15 cellular contexts compared by ENCODE assay signal in genomic region chr3:71415708-71416108, GRCh38.
DNase-seq lines count a peak whose midpoint lies in the region; ATAC-seq and TF ChIP-seq lines count a peak whose summit lies in the region.
"Had no signal": no experiment of that assay in that cellular context is flagged by ENCODE, and none has a peak within 500 bp of the region (broad histone marks: within the 10 kb centered on the region; RNA-seq: fewer than 3 reads in every experiment).

No MANE protein-coding gene starts in this region.

- peaks cover 88% of the 10 kb centered on the region for H3K4me1 ChIP-seq in OCI-LY1 (ENCODE audit: insufficient read depth, low read length, severe bottlenecking)
- peaks cover 15% of the 10 kb centered on the region for H3K4me1 ChIP-seq in smooth muscle cell (ENCODE audit: low read depth)
- no peaks in the 10 kb centered on the region for H3K4me1 ChIP-seq in H9 (ENCODE audit: insufficient read depth, low read length)
- H3K4me1 ChIP-seq in heart right ventricle, result peaks cover 0 to 16% (median 4%) of the 10 kb centered on the region in 9 donors

- H3K27me3 Mint-ChIP-seq in activated T-cell treated with anti-CD3 and anti-CD28 coated beads, Interleukin-2, amount 50 U/mL, for 72 hours (ENCODE audit: low read depth), result no peaks in the 10 kb centered on the region
- no peaks in the 10 kb centered on the region for H3K27me3 Mint-ChIP-seq in H9 (ENCODE audit: low read depth)

- H4K8ac ChIP-seq in H9 (replicated peaks; ENCODE audit: insufficient read length, low read depth, low read length), result no peak overlapping the region

- H3K36me3 ChIP-seq in OCI-LY1 (ENCODE audit: insufficient read depth, low read length) (no peaks in the 10 kb centered on the region), smooth muscle cell (ENCODE audit: low read depth) (no peaks in the 10 kb centered on the region), heart right ventricle (no peaks in the 10 kb centered on the region)
- H3K36me3 ChIP-seq: stomach had no signal

- H2AFZ ChIP-seq in OCI-LY1 (ENCODE audit: low read length), result no peak overlapping the region
- no peak overlapping the region for H2AFZ ChIP-seq in smooth muscle cell (ENCODE audit: low read depth)
- H2AFZ ChIP-seq in H9 (ENCODE audit: low read length), result no peak overlapping the region

- peak overlapping the region; percentile 61 to 85 for H3K4me3 Mint-ChIP-seq in activated T-cell treated with anti-CD3 and anti-CD28 coated beads, Interleukin-2, amount 50 U/mL, for 72 hours
- H3K4me3 Mint-ChIP-seq in H9, result no peak overlapping the region

- no peak overlapping the region for H3K23ac ChIP-seq in H9 (ENCODE audit: insufficient read length, low read depth, low read length)

- H3K36me3 Mint-ChIP-seq in activated T-cell treated with anti-CD3 and anti-CD28 coated beads, Interleukin-2, amount 50 U/mL, for 72 hours (ENCODE audit: insufficient read depth in 2 of 2), result no peaks in the 10 kb centered on the region
- H3K36me3 Mint-ChIP-seq in H9 (ENCODE audit: insufficient read depth in 1 of 3, low read depth in 3 of 3), result no peaks in the 10 kb centered on the region

- no peaks in the 10 kb centered on the region for H3F3A ChIP-seq in OCI-LY1 (ENCODE audit: insufficient read depth, low read length)
- no peaks in the 10 kb centered on the region for H3F3A ChIP-seq in smooth muscle cell (ENCODE audit: low read depth)

- H3K9me3 Mint-ChIP-seq in activated T-cell treated with anti-CD3 and anti-CD28 coated beads, Interleukin-2, amount 50 U/mL, for 72 hours, result no peaks in the 10 kb centered on the region
- H3K9me3 Mint-ChIP-seq in H9, result no peaks in the 10 kb centered on the region; a peak in 1 of 5 replicates

- H3K27me3 ChIP-seq in OCI-LY1 (ENCODE audit: insufficient read depth, low read length) (no peaks in the 10 kb centered on the region), smooth muscle cell (ENCODE audit: low read depth) (no peaks in the 10 kb centered on the region), H9 (ENCODE audit: insufficient read depth, low read length) (no peaks in the 10 kb centered on the region), heart right ventricle (no peaks in the 10 kb centered on the region)
- H3K27me3 ChIP-seq: stomach had no signal

- H4K20me1 ChIP-seq in OCI-LY1 (ENCODE audit: insufficient read depth, low read length), result no peaks in the 10 kb centered on the region
- H4K20me1 ChIP-seq in smooth muscle cell (ENCODE audit: low read depth), result no peaks in the 10 kb centered on the region
- H4K20me1 ChIP-seq in H9 (ENCODE audit: control insufficient read depth, insufficient read depth, insufficient read length), result no peaks in the 10 kb centered on the region

- H4K5ac ChIP-seq in H9 (ENCODE audit: insufficient read length, low read depth, low read length), result no peak overlapping the region

- no peak overlapping the region for H3K14ac ChIP-seq in H9 (ENCODE audit: insufficient read depth, low read length)

- H3K4me2 ChIP-seq in OCI-LY1 (ENCODE audit: low read length) (peak overlapping the region; percentile 16; the same call in 1 of the 2 replicates), smooth muscle cell (peak overlapping the region; percentile 54), H9 (ENCODE audit: insufficient read depth, insufficient read length, low read length) (no peak overlapping the region)

- no peak overlapping the region for H2BK120ac ChIP-seq in H9 (ENCODE audit: low read depth, low read length, poor library complexity, severe bottlenecking)

- H3K18ac ChIP-seq in H9 (ENCODE audit: insufficient read length, low read depth, low read length), result no peak overlapping the region

- ATAC-seq in activated T-cell treated with anti-CD3 and anti-CD28 coated beads, Interleukin-2, amount 50 U/mL, for 72 hours (replicated peaks in 1 of 2), result peak in 1 of 2 donors; percentile 26
- ATAC-seq in heart right ventricle, result no peak

- H3K56ac ChIP-seq in H9 (ENCODE audit: insufficient read length, low read depth, low read length), result no peak overlapping the region

- no peaks in the 10 kb centered on the region for H3K9me2 ChIP-seq in OCI-LY1 (ENCODE audit: low read depth, low read length)

- peaks cover 92% of the 10 kb centered on the region for H3K4me1 Mint-ChIP-seq in activated T-cell treated with anti-CD3 and anti-CD28 coated beads, Interleukin-2, amount 50 U/mL, for 72 hours (ENCODE audit: low read depth)
- peaks cover 15 to 16% of the 10 kb centered on the region in 2 experiments for H3K4me1 Mint-ChIP-seq in H9

- H2BK12ac ChIP-seq in H9 (ENCODE audit: insufficient read length, low read depth, low read length), result no peak overlapping the region

- H4K91ac ChIP-seq in H9 (ENCODE audit: insufficient read length, low read depth, low read length), result no peak overlapping the region

- H2BK5ac ChIP-seq in H9 (ENCODE audit: insufficient read length, low read length), result no peak overlapping the region

- TF ChIP-seq CTCF in OCI-LY1 (IDR thresholded peaks at IDR 0.05; ENCODE audit: low read length), result no peak
- TF ChIP-seq CTCF in astrocyte of the spinal cord (IDR thresholded peaks at IDR 0.05; ENCODE audit: low read depth, low read length), result no peak
- no peak for TF ChIP-seq CTCF in smooth muscle cell (IDR thresholded peaks at IDR 0.05; ENCODE audit: borderline replicate concordance, insufficient read depth, poor library complexity, severe bottlenecking)
- TF ChIP-seq CTCF in H9 (conservative IDR thresholded peaks at IDR 0.05), result no peak
- no peak for TF ChIP-seq CTCF in heart right ventricle (IDR thresholded peaks at IDR 0.05)

- no peaks in the 10 kb centered on the region for H3K9me3 ChIP-seq in OCI-LY1 (ENCODE audit: low read length)
- H3K9me3 ChIP-seq in smooth muscle cell (replicated peaks; ENCODE audit: low read depth), result no peaks in the 10 kb centered on the region
- no peaks in the 10 kb centered on the region for H3K9me3 ChIP-seq in H9 (ENCODE audit: control insufficient read depth, low read depth, low read length)
- H3K9me3 ChIP-seq in heart right ventricle, result no peaks in the 10 kb centered on the region
- H3K9me3 ChIP-seq: stomach had no signal

- H3K23me2 ChIP-seq in H9 (ENCODE audit: insufficient read length, low read depth, low read length, poor library complexity, severe bottlenecking), result no peaks in the 10 kb centered on the region

- H3K27ac ChIP-seq in OCI-LY1 (ENCODE audit: low read depth, low read length, poor library complexity, severe bottlenecking), result peak overlapping the region; percentile 99
- H3K27ac ChIP-seq in smooth muscle cell (ENCODE audit: low read depth), result peak overlapping the region; percentile 60
- no peak overlapping the region for H3K27ac ChIP-seq in H9 (ENCODE audit: insufficient read length, low read depth, low read length)
- H3K27ac ChIP-seq in heart right ventricle, result peak overlapping the region in 1 of 10 donors; percentile 26
- H3K27ac ChIP-seq: stomach had no signal

- H3K9ac ChIP-seq in OCI-LY1 (ENCODE audit: low read length), result peak overlapping the region; percentile 20; the same call in 1 of the 2 replicates
- no peak overlapping the region for H3K9ac ChIP-seq in smooth muscle cell (ENCODE audit: low read depth)
- H3K9ac ChIP-seq in H9 (ENCODE audit: extremely low read depth, insufficient read length, low read length), result no peak overlapping the region

- no peak overlapping the region for H3T11ph ChIP-seq in H9 (ENCODE audit: low read length)

- intact Hi-C loops in heart right ventricle (cut with DNase I), result no loop called here

- H3K4me3 ChIP-seq in OCI-LY1 (ENCODE audit: low read depth, low read length, poor library complexity, severe bottlenecking) (peak overlapping the region; percentile 28), astrocyte of the spinal cord (ENCODE audit: low read depth, low read length) (no peak overlapping the region), smooth muscle cell (no peak overlapping the region), heart right ventricle (no peak overlapping the region)
- H3K4me3 ChIP-seq: skin epidermis, stomach had no signal

- no peaks in the 10 kb centered on the region for H3K79me1 ChIP-seq in H9 (ENCODE audit: insufficient read depth, low read depth, low read length, poor library complexity, severe bottlenecking)

- DNase-seq in activated T-cell treated with anti-CD3 and anti-CD28 coated beads, Interleukin-2, amount 50 U/mL, for 72 hours, result no peak
- DNase-seq in activated T-cell treated with anti-CD3 and anti-CD28 coated beads, Interleukin-2, amount 50 U/mL, for 1 hour, result no peak
- DNase-seq in astrocyte of the spinal cord (ENCODE audit: low read depth, low spot score) (peak; percentile 28), smooth muscle cell (lab: John Stamatoyannopoulos, UW; ENCODE audit: unreplicated experiment) (no peak), EL (no peak), H9 (no peak), heart right ventricle (no peak)
- DNase-seq: HCEC 1CT, hippocampal formation, NCI-H1092 treated with DMSO at 0.1 percent for 48 hours, NCI-H748 treated with DMSO at 0.1 percent for 48 hours, Right ventricle myocardium superior, stomach had no signal

- H2BK15ac ChIP-seq in H9 (ENCODE audit: low read depth, low read length), result no peak overlapping the region

- WGBS in smooth muscle cell (ENCODE audit: low lambda C conversion rate), result 4% methylated on average over 2 of the region's 2 CpGs
- WGBS in H9 (ENCODE audit: extremely low coverage, insufficient read length, low lambda C conversion rate), result no CpG with 5 or more reads among the region's 2 CpGs
- 97 to 100% methylated on average over 2 of the region's 2 CpGs for WGBS in heart right ventricle, 2 donors

- peak overlapping the region; percentile 81 for H3K27ac Mint-ChIP-seq in activated T-cell treated with anti-CD3 and anti-CD28 coated beads, Interleukin-2, amount 50 U/mL, for 72 hours
- H3K27ac Mint-ChIP-seq in H9, result no peak overlapping the region

- H3K4ac ChIP-seq in H9 (ENCODE audit: low read depth, low read length), result no peak overlapping the region

- H2BK20ac ChIP-seq in H9 (ENCODE audit: low read depth, low read length, poor library complexity, severe bottlenecking), result no peak overlapping the region

- no peak overlapping the region for H2AK5ac ChIP-seq in H9 (ENCODE audit: insufficient read length, low read length)

- H3K79me2 ChIP-seq in OCI-LY1 (ENCODE audit: insufficient read depth, low read length), result peaks cover 46% of the 10 kb centered on the region
- H3K79me2 ChIP-seq in smooth muscle cell (ENCODE audit: low read depth), result peaks cover 10% of the 10 kb centered on the region
- H3K79me2 ChIP-seq in H9 (ENCODE audit: insufficient read depth, low read length), result no peaks in the 10 kb centered on the region

- in situ Hi-C loops in astrocyte of the spinal cord (cut with HindIII; ENCODE audit: low sequenced_read_pairs), result no loop called here

Comparison
In these comparisons a context has a peak if more than half of its experiments do, and no peak if none do; other contexts are left out.
1. H3K4me3 Mint-ChIP-seq: peak in activated T-cell treated with anti-CD3 and anti-CD28 coated beads, Interleukin-2, amount 50 U/mL, for 72 hours (2 of 2); none in H9 (0 of 2).